Comparison of ENCODE assay signal across 40 cellular contexts in the genomic region with DNA sequence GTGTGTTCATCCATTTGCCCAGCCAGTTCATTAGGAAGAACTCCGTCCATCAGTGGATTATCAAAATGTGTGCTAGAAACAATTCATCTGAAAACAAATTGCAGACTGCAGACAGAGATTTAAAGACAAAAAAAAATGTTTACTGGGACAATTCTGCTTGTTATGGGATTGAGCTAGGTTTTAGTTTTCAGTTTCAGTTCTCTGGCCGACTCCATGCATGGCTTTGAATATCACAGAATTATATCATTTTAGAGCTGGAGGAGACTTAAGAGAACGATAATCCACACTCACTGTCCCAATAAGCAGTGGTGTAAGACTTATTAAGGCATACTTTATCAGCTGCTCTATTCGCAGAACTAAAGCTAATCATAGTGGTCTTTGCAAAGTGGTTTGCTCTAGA. TPM values are rescaled to one million over a fixed set of nuclear protein-coding genes. Genes with fewer than 3 reads are reported as not detected.
DNase-seq lines count a peak whose midpoint lies in the region; ATAC-seq, FAIRE-seq and TF ChIP-seq lines count a peak whose summit lies in the region.
"Had no signal": no experiment of that assay in that cellular context is flagged by ENCODE, and none has a peak within 500 bp of the region (broad histone marks: within the 10 kb centered on the region; RNA-seq: fewer than 3 reads in every experiment).

No MANE protein-coding gene starts in this region.

- in situ Hi-C loops in HepG2 (cut with HindIII; ENCODE audit: extremely low pct_ligation_motif_present, low pct_unique_long_range_greater_than_20kb): no loop called here

- no peaks in the 10 kb centered on the region for H3K27me3 Mint-ChIP-seq in nephron (ENCODE audit: low read depth)
- H3K27me3 Mint-ChIP-seq: B cell; CD8-positive, alpha-beta memory T cell; stimulated activated naive B cell treated with anti-CD40 and anti-IgM and Interleukin-4, amounts not matched to agents 10 μg/mL and 1 μg/mL and 100 μg/mL, for 72 hours had no signal

- peak overlapping the region; percentile 59 to 93 (median 84) for H3K27ac Mint-ChIP-seq in nephron
- H3K27ac Mint-ChIP-seq: activated naive CD8-positive, alpha-beta T cell treated with anti-CD3 and anti-CD28 coated beads, Interleukin-2, amount 10 ng/mL, durations not matched to agents 7 days and 5 days; B cell; CD8-positive, alpha-beta memory T cell; stimulated activated naive B cell treated with anti-CD40 and anti-IgM and Interleukin-4, amounts not matched to agents 10 μg/mL and 1 μg/mL and 100 μg/mL, for 72 hours had no signal

- H2AFZ ChIP-seq in HepG2 (ENCODE audit: low read length): no peak overlapping the region

- no peak for FAIRE-seq in HepG2 (lab: Jason Lieb, UNC)
- FAIRE-seq: A204.1, colon, GM18507, keratinocyte had no signal

- H3K9me3 Mint-ChIP-seq in nephron: no peaks in the 10 kb centered on the region
- H3K9me3 Mint-ChIP-seq: activated naive CD8-positive, alpha-beta T cell treated with anti-CD3 and anti-CD28 coated beads, Interleukin-2, amount 10 ng/mL, durations not matched to agents 7 days and 5 days; CD8-positive, alpha-beta memory T cell; naive thymus-derived CD4-positive, alpha-beta T cell; stimulated activated naive B cell treated with anti-CD40 and anti-IgM and Interleukin-4, amounts not matched to agents 10 μg/mL and 1 μg/mL and 100 μg/mL, for 72 hours had no signal

- no peaks in the 10 kb centered on the region for H3K79me2 ChIP-seq in HepG2 (ENCODE audit: insufficient read depth, low read length)

- H3K36me3 ChIP-seq in liver (ENCODE audit: control insufficient read depth in 4 of 4, insufficient read depth in 3 of 4, low read depth in 1 of 4, low read length in 3 of 4) (no peaks in the 10 kb centered on the region), HepG2 (replicated peaks in 1 of 2; ENCODE audit: control insufficient read depth in 1 of 2, insufficient read depth in 2 of 2, low read length in 2 of 2) (no peaks in the 10 kb centered on the region), endocrine pancreas (ENCODE audit: control insufficient read depth, insufficient read depth, low read length) (no peaks in the 10 kb centered on the region)
- H3K36me3 ChIP-seq: ascending aorta, Peyer's patch, upper lobe of left lung had no signal

- no peak for TF ChIP-seq POLR2A in HepG2 (IDR thresholded peaks at IDR 0.05; ENCODE audit: insufficient read depth in 1 of 2, low read depth in 2 of 2, low read length in 2 of 2)

- H3K4me3 Mint-ChIP-seq in nephron: peak overlapping the region in 1 of 3 experiments; percentile 36
- H3K4me3 Mint-ChIP-seq: activated naive CD8-positive, alpha-beta T cell treated with anti-CD3 and anti-CD28 coated beads, Interleukin-2, amount 10 ng/mL, durations not matched to agents 7 days and 5 days; B cell; CD8-positive, alpha-beta memory T cell; naive thymus-derived CD4-positive, alpha-beta T cell; stimulated activated naive B cell treated with anti-CD40 and anti-IgM and Interleukin-4, amounts not matched to agents 10 μg/mL and 1 μg/mL and 100 μg/mL, for 72 hours had no signal

- H3K4me3 ChIP-seq in liver (ENCODE audit: low read depth in 1 of 3, low read length in 3 of 3) (peak overlapping the region in 2 of 3 donors; percentile 31 to 50), HepG2 (replicated peaks in 1 of 3; ENCODE audit: insufficient read depth in 1 of 3, low read depth in 2 of 3, low read length in 3 of 3) (no peak overlapping the region), endocrine pancreas (ENCODE audit: control insufficient read depth, insufficient read depth, low read length) (peak overlapping the region; percentile 58)
- H3K4me3 ChIP-seq: ascending aorta, heart left ventricle, Peyer's patch, skin epidermis, upper lobe of left lung had no signal

- H3K9me3 ChIP-seq in liver (ENCODE audit: control insufficient read depth in 4 of 4, low read length in 3 of 4): no peaks in the 10 kb centered on the region
- no peaks in the 10 kb centered on the region for H3K9me3 ChIP-seq in HepG2 (ENCODE audit: low read length)
- H3K9me3 ChIP-seq in endocrine pancreas (ENCODE audit: control insufficient read depth, low read length): no peaks in the 10 kb centered on the region
- H3K9me3 ChIP-seq: ascending aorta, heart left ventricle, Peyer's patch, upper lobe of left lung had no signal

- DNase-seq in HepG2 (ENCODE audit: low spot score) (no peak), NCI-H1092 treated with DMSO at 0.1 percent for 48 hours (lab: John Stamatoyannopoulos, UW) (no peak), AG08395 (ENCODE audit: low spot score) (no peak)
- no peak for DNase-seq in activated CD4-positive, alpha-beta T cell treated with anti-CD3 and anti-CD28 coated beads, Interleukin-2, amount 50 U/mL, for 4 hours
- DNase-seq: activated CD4-positive, alpha-beta T cell treated with anti-CD3 and anti-CD28 coated beads for 4 hours; activated CD8-positive, alpha-beta memory T cell treated with anti-CD3 and anti-CD28 coated beads for 24 hours; activated gamma-delta T cell; activated naive CD8-positive, alpha-beta T cell treated with anti-CD3 and anti-CD28 coated beads, Interleukin-2, amount 10 ng/mL, durations not matched to agents 7 days and 5 days; CD8-positive, alpha-beta memory T cell; DMS 273 treated with DMSO at 0.1 percent for 48 hours; effector CD8-positive, alpha-beta T cell; EL; erythroblast; foreskin keratinocyte; heart left ventricle; Kasumi-1; midbrain; naive thymus-derived CD4-positive, alpha-beta T cell; NCI-H1436; NCI-H2081 treated with DMSO at 0.1 percent for 48 hours; NCI-H345; NCI-H69; nucleus accumbens; Peyer's patch; SIG-M5; stimulated activated naive B cell treated with anti-CD40 and anti-IgM and Interleukin-4, amounts not matched to agents 10 μg/mL and 1 μg/mL and 100 μg/mL, for 72 hours; substantia nigra; upper lobe of left lung had no signal

- TF ChIP-seq RAD21 in liver (IDR thresholded peaks at IDR 0.05): no peak
- no peak for TF ChIP-seq RAD21 in HepG2 (CRISPR knock-in tag; IDR thresholded peaks at IDR 0.05)

- BruUV-seq in HepG2 (replicated peaks; lab: Mats Ljungman, UMichigan): no TSS peak

- H3K9ac ChIP-seq in liver (ENCODE audit: low read depth in 1 of 2, low read length in 2 of 2) (peak overlapping the region; percentile 16 to 32), HepG2 (ENCODE audit: insufficient read depth, low read depth, low read length) (no peak overlapping the region), endocrine pancreas (ENCODE audit: control insufficient read depth, insufficient read depth, low read length) (no peak overlapping the region)

- TF ChIP-seq CTCF in liver (IDR thresholded peaks at IDR 0.05; ENCODE audit: low read depth, low read length, missing input control) (no peak), HepG2 (CRISPR knock-in tag; IDR thresholded peaks at IDR 0.05) (no peak), nephron (IDR thresholded peaks at IDR 0.05; ENCODE audit: unreplicated experiment in 3 of 3) (no peak)

- POLR2A ChIA-PET in HepG2 (lab: Yijun Ruan, JAX): no interaction called here

- H3K27me3 ChIP-seq in liver (ENCODE audit: control insufficient read depth in 4 of 4, insufficient read depth in 4 of 4, low read length in 3 of 4) (no peaks in the 10 kb centered on the region), HepG2 (ENCODE audit: control insufficient read depth in 1 of 2, insufficient read depth in 2 of 2, low read length in 2 of 2) (no peaks in the 10 kb centered on the region; a peak in 1 of 5 replicates), endocrine pancreas (ENCODE audit: control insufficient read depth, insufficient read depth, low read length) (no peaks in the 10 kb centered on the region)
- H3K27me3 ChIP-seq: ascending aorta, foreskin keratinocyte, heart left ventricle, Peyer's patch, upper lobe of left lung had no signal

- H3K4me1 Mint-ChIP-seq in nephron: peaks cover 69% of the 10 kb centered on the region
- H3K4me1 Mint-ChIP-seq: stimulated activated naive B cell treated with anti-CD40 and anti-IgM and Interleukin-4, amounts not matched to agents 10 μg/mL and 1 μg/mL and 100 μg/mL, for 72 hours had no signal

- intact Hi-C loops in HepG2 (cut with micrococcal nuclease; ENCODE audit: unreplicated experiment): no loop called here

- no peaks in the 10 kb centered on the region for H4K20me1 ChIP-seq in HepG2 (ENCODE audit: insufficient read depth, low read length)

- no peak for ATAC-seq in HepG2
- no peak for ATAC-seq in HG02678 (IDR thresholded peaks at IDR 0.05; ENCODE audit: unreplicated experiment)
- ATAC-seq: foreskin keratinocyte; heart left ventricle; stimulated activated naive B cell treated with anti-CD40 and anti-IgM and Interleukin-4, amounts not matched to agents 10 μg/mL and 1 μg/mL and 100 μg/mL, for 72 hours had no signal

- H3K27ac ChIP-seq in liver (ENCODE audit: low read depth in 1 of 2, low read length in 2 of 2) (peak overlapping the region; percentile 27 to 73), HepG2 (ENCODE audit: extremely low read length, insufficient read depth, low read length) (no peak overlapping the region)
- H3K27ac ChIP-seq: ascending aorta, foreskin keratinocyte, heart left ventricle, upper lobe of left lung, VCaP had no signal

- no peak overlapping the region for H3K4me2 ChIP-seq in HepG2 (ENCODE audit: low read depth, low read length)

- TF ChIP-seq EP300 in HepG2 (IDR thresholded peaks at IDR 0.05; ENCODE audit: low read depth in 2 of 2, low read length in 2 of 2): no peak
- TF ChIP-seq EP300 in HepG2 (CRISPR knock-in tag; IDR thresholded peaks at IDR 0.05; ENCODE audit: borderline replicate concordance): no peak

- peaks cover 4 to 26% (median 15%) of the 10 kb centered on the region in 4 donors for H3K4me1 ChIP-seq in liver (ENCODE audit: control insufficient read depth in 4 of 4, insufficient read depth in 4 of 4, low read length in 3 of 4)
- no peaks in the 10 kb centered on the region for H3K4me1 ChIP-seq in HepG2 (ENCODE audit: insufficient read depth, low read length)
- no peaks in the 10 kb centered on the region for H3K4me1 ChIP-seq in endocrine pancreas (ENCODE audit: control insufficient read depth, insufficient read depth, low read length)
- H3K4me1 ChIP-seq: foreskin keratinocyte, Peyer's patch, upper lobe of left lung had no signal

- H3K36me3 Mint-ChIP-seq in nephron (ENCODE audit: low read depth): peaks cover under 1% of the 10 kb centered on the region

- 36% methylated on average over 4 of the region's 4 CpGs for WGBS in liver
- WGBS in HepG2 (ENCODE audit: low lambda C conversion rate): 51% methylated on average over 4 of the region's 4 CpGs

- CTCF ChIA-PET in HepG2 (lab: Yijun Ruan, JAX; ENCODE audit: low intra/inter-chr PET ratio, low total read pairs): no interaction called here

RNA-seq across cellular contexts. Expression of a gene that starts 51.1 kb away (rescaled TPM):
- 10 to 100 TPM; 42.4 to 70.8 TPM for total RNA-seq in liver
- 10 to 100 TPM; 64.6 to 65.3 TPM for polyA plus RNA-seq in liver
- 53.6 and 75.5 TPM in 2 replicates for total RNA-seq in HepG2 (2016; rRNA removed; fragmentation: Illumina TruSeq; extraction: Trizol)
- 19.9 and 20.4 TPM in 2 replicates for total RNA-seq in HepG2 (2016; cell fraction: cytosol; rRNA removed; fragmentation: Illumina TruSeq; extraction: Trizol; ENCODE audit: low read depth)
- 55.4 and 69.3 TPM in 2 replicates for total RNA-seq in HepG2 (2016; cell fraction: insoluble cytoplasmic fraction; rRNA removed; fragmentation: Illumina TruSeq; extraction: Trizol)
- 41.0 and 43.7 TPM in 2 replicates for total RNA-seq in HepG2 (2016; cell fraction: membrane; rRNA removed; fragmentation: Illumina TruSeq; extraction: Trizol)
- total RNA-seq in HepG2 (2016; cell fraction: nucleus; rRNA removed; fragmentation: Illumina TruSeq; extraction: Trizol): 52.9 and 55.9 TPM in 2 replicates
- polyA plus RNA-seq in HepG2 (2011; rRNA removed): 66.2 and 71.7 TPM in 2 replicates
- polyA plus RNA-seq in HepG2 (2011; cell fraction: cytosol; rRNA removed): 69.5 and 71.5 TPM in 2 replicates
- polyA plus RNA-seq in HepG2 (2011; cell fraction: nucleus; rRNA removed): 50.5 and 60.9 TPM in 2 replicates
- 56.0 and 60.1 TPM in 2 replicates for polyA plus RNA-seq in HepG2 (2012)
- 34.7 and 37.4 TPM in 2 replicates for polyA plus RNA-seq in HepG2 (2016; cell fraction: cytosol; fragmentation: Illumina TruSeq; extraction: Trizol; ENCODE audit: low read depth)
- polyA plus RNA-seq in HepG2 (2016; cell fraction: insoluble cytoplasmic fraction; fragmentation: Illumina TruSeq; extraction: Trizol; ENCODE audit: low read depth): 161 and 167 TPM in 2 replicates
- 56.9 and 63.5 TPM in 2 replicates for polyA plus RNA-seq in HepG2 (2016; cell fraction: membrane; fragmentation: Illumina TruSeq; extraction: Trizol; ENCODE audit: low read depth)
- 94.6 and 99.1 TPM in 2 replicates for polyA plus RNA-seq in HepG2 (2016; cell fraction: nucleus; fragmentation: Illumina TruSeq; extraction: Trizol; ENCODE audit: insufficient read depth, low read depth)
- polyA minus RNA-seq in HepG2 (2011; rRNA and poly(A)+ RNA removed; ENCODE audit: low replicate concordance): 32.7 and 41.4 TPM in 2 replicates
- polyA minus RNA-seq in HepG2 (2011; cell fraction: cytosol; rRNA and poly(A)+ RNA removed): 30.4 and 30.6 TPM in 2 replicates
- 95.5 and 108 TPM in 2 replicates for polyA minus RNA-seq in HepG2 (2011; cell fraction: nucleus; rRNA and poly(A)+ RNA removed)

Comparison
In these comparisons a context has a peak if more than half of its experiments do, and no peak if none do; other contexts are left out.
1. H3K4me3 ChIP-seq: peak in liver (2 of 3) and endocrine pancreas (single experiment); none in HepG2 (0 of 3).
2. H3K9ac ChIP-seq: peak in liver (2 of 2); none in HepG2 (single experiment) and endocrine pancreas (single experiment).